ENCODE assay signal across 1 cellular context in the genomic region with DNA sequence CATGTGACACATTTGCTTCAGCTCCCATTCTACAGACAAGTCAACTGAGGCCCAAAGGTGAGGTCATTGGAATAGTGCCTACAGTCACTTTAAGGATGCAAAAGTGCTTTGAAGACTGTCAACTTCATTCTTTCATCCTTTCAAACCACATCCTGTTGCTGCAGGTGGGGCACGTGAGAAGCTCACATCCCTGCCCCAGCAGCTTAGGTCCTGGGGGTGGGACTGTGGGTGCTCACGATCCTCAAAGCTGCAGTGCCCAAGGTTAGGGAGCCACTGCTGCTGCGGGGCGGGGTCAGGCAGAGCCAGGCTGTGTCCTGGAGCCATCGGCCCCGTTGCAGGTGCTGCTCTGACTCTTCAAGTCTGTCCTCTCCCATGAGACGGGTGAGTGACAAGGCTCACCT.
TF ChIP-seq lines count a peak whose summit lies in the region.

No MANE protein-coding gene starts in this region.

TF ChIP-seq in GM23338, 12 proteins besides CTCF, POLR2A, EP300 and RAD21 (continued from another document):
- TF ChIP-seq, protein P1, sequence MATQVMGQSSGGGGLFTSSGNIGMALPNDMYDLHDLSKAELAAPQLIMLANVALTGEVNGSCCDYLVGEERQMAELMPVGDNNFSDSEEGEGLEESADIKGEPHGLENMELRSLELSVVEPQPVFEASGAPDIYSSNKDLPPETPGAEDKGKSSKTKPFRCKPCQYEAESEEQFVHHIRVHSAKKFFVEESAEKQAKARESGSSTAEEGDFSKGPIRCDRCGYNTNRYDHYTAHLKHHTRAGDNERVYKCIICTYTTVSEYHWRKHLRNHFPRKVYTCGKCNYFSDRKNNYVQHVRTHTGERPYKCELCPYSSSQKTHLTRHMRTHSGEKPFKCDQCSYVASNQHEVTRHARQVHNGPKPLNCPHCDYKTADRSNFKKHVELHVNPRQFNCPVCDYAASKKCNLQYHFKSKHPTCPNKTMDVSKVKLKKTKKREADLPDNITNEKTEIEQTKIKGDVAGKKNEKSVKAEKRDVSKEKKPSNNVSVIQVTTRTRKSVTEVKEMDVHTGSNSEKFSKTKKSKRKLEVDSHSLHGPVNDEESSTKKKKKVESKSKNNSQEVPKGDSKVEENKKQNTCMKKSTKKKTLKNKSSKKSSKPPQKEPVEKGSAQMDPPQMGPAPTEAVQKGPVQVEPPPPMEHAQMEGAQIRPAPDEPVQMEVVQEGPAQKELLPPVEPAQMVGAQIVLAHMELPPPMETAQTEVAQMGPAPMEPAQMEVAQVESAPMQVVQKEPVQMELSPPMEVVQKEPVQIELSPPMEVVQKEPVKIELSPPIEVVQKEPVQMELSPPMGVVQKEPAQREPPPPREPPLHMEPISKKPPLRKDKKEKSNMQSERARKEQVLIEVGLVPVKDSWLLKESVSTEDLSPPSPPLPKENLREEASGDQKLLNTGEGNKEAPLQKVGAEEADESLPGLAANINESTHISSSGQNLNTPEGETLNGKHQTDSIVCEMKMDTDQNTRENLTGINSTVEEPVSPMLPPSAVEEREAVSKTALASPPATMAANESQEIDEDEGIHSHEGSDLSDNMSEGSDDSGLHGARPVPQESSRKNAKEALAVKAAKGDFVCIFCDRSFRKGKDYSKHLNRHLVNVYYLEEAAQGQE (IDR thresholded peaks at IDR 0.05; ENCODE audit: unreplicated experiment), result no peak
- TF ChIP-seq CREB1 (CRISPR knock-in tag; IDR thresholded peaks at IDR 0.05; ENCODE audit: low read depth), result no peak
- no peak for TF ChIP-seq POLR2AphosphoS5 (IDR thresholded peaks at IDR 0.05; ENCODE audit: low read depth)
- TF ChIP-seq, protein P2, sequence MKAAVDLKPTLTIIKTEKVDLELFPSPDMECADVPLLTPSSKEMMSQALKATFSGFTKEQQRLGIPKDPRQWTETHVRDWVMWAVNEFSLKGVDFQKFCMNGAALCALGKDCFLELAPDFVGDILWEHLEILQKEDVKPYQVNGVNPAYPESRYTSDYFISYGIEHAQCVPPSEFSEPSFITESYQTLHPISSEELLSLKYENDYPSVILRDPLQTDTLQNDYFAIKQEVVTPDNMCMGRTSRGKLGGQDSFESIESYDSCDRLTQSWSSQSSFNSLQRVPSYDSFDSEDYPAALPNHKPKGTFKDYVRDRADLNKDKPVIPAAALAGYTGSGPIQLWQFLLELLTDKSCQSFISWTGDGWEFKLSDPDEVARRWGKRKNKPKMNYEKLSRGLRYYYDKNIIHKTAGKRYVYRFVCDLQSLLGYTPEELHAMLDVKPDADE (IDR thresholded peaks at IDR 0.05), result no peak
- no peak for TF ChIP-seq EZH2 (IDR thresholded peaks at IDR 0.05; ENCODE audit: low read depth, unreplicated experiment)
- TF ChIP-seq, protein P3, sequence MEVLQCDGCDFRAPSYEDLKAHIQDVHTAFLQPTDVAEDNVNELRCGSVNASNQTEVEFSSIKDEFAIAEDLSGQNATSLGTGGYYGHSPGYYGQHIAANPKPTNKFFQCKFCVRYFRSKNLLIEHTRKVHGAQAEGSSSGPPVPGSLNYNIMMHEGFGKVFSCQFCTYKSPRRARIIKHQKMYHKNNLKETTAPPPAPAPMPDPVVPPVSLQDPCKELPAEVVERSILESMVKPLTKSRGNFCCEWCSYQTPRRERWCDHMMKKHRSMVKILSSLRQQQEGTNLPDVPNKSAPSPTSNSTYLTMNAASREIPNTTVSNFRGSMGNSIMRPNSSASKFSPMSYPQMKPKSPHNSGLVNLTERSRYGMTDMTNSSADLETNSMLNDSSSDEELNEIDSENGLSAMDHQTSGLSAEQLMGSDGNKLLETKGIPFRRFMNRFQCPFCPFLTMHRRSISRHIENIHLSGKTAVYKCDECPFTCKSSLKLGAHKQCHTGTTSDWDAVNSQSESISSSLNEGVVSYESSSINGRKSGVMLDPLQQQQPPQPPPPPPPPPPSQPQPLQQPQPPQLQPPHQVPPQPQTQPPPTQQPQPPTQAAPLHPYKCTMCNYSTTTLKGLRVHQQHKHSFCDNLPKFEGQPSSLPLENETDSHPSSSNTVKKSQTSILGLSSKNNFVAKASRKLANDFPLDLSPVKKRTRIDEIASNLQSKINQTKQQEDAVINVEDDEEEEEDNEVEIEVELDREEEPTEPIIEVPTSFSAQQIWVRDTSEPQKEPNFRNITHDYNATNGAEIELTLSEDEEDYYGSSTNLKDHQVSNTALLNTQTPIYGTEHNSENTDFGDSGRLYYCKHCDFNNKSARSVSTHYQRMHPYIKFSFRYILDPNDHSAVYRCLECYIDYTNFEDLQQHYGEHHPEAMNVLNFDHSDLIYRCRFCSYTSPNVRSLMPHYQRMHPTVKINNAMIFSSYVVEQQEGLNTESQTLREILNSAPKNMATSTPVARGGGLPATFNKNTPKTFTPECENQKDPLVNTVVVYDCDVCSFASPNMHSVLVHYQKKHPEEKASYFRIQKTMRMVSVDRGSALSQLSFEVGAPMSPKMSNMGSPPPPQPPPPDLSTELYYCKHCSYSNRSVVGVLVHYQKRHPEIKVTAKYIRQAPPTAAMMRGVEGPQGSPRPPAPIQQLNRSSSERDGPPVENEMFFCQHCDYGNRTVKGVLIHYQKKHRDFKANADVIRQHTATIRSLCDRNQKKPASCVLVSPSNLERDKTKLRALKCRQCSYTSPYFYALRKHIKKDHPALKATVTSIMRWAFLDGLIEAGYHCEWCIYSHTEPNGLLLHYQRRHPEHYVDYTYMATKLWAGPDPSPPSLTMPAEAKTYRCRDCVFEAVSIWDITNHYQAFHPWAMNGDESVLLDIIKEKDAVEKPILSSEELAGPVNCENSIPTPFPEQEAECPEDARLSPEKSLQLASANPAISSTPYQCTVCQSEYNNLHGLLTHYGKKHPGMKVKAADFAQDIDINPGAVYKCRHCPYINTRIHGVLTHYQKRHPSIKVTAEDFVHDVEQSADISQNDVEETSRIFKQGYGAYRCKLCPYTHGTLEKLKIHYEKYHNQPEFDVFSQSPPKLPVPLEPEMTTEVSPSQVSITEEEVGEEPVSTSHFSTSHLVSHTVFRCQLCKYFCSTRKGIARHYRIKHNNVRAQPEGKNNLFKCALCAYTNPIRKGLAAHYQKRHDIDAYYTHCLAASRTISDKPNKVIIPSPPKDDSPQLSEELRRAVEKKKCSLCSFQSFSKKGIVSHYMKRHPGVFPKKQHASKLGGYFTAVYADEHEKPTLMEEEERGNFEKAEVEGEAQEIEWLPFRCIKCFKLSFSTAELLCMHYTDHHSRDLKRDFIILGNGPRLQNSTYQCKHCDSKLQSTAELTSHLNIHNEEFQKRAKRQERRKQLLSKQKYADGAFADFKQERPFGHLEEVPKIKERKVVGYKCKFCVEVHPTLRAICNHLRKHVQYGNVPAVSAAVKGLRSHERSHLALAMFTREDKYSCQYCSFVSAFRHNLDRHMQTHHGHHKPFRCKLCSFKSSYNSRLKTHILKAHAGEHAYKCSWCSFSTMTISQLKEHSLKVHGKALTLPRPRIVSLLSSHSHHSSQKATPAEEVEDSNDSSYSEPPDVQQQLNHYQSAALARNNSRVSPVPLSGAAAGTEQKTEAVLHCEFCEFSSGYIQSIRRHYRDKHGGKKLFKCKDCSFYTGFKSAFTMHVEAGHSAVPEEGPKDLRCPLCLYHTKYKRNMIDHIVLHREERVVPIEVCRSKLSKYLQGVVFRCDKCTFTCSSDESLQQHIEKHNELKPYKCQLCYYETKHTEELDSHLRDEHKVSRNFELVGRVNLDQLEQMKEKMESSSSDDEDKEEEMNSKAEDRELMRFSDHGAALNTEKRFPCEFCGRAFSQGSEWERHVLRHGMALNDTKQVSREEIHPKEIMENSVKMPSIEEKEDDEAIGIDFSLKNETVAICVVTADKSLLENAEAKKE (CRISPR knock-in tag; IDR thresholded peaks at IDR 0.05), result no peak
- TF ChIP-seq JUNB (IDR thresholded peaks at IDR 0.05; ENCODE audit: unreplicated experiment), result no peak
